In genomic region chr14:49991491-49991890, GRCh38 we compare ENCODE assay signal across 24 cellular contexts.
DNase-seq lines count a peak whose midpoint lies in the region; ATAC-seq and TF ChIP-seq lines count a peak whose summit lies in the region.
"Had no signal": no experiment of that assay in that cellular context is flagged by ENCODE, and none has a peak within 500 bp of the region (broad histone marks: within the 10 kb centered on the region; RNA-seq: fewer than 3 reads in every experiment).

No MANE protein-coding gene starts in this region.

- in situ Hi-C loops in IMR-90 (cut with MboI; ENCODE audit: low sequenced_read_pairs) = no loop called here

- H3K27me3 Mint-ChIP-seq in activated T-helper 2 cell treated with anti-CD3 and anti-CD28 coated beads, Interferon-gamma antibody, Interleukin-2, Interleukin-4, amounts not matched to agents 10 μg/mL and 5 μg/mL and 100 μg/mL, durations not matched to agents 14 hours and 24 hours and 36 hours (ENCODE audit: low read depth) = no peaks in the 10 kb centered on the region
- peaks cover 8% of the 10 kb centered on the region for H3K27me3 Mint-ChIP-seq in neural progenitor cell (ENCODE audit: insufficient read depth, low read depth)
- H3K27me3 Mint-ChIP-seq: activated CD4-positive, alpha-beta T cell treated with anti-CD3 and anti-CD28 coated beads, Interleukin-2, amount 10 ng/mL, durations not matched to agents 7 days and 5 days had no signal

- no peak for TF ChIP-seq RAD21 in IMR-90 (IDR thresholded peaks at IDR 0.05; ENCODE audit: low read length)

- 0 out of 2 replicates have a peak overlapping the region, but pooled peaks have one; percentile 56 for H3K14ac ChIP-seq in IMR-90 (replicated peaks; ENCODE audit: low read depth, low read length)

- peak overlapping the region; percentile 49; the same call in 1 of the 2 replicates for H3K4ac ChIP-seq in IMR-90 (ENCODE audit: low read depth, low read length)

- H3K9me3 Mint-ChIP-seq in activated T-helper 2 cell treated with anti-CD3 and anti-CD28 coated beads, Interferon-gamma antibody, Interleukin-2, Interleukin-4, amounts not matched to agents 10 μg/mL and 5 μg/mL and 100 μg/mL, durations not matched to agents 14 hours and 24 hours and 36 hours = no peaks in the 10 kb centered on the region
- H3K9me3 Mint-ChIP-seq in neural progenitor cell = no peaks in the 10 kb centered on the region
- H3K9me3 Mint-ChIP-seq: activated CD4-positive, alpha-beta T cell treated with anti-CD3 and anti-CD28 coated beads, Interleukin-2, amount 10 ng/mL, durations not matched to agents 7 days and 5 days had no signal

- peak overlapping the region; percentile 45; the same call in 1 of the 2 replicates for H2AK5ac ChIP-seq in IMR-90 (ENCODE audit: low read depth, low read length)

- H4K20me1 ChIP-seq in IMR-90 (ENCODE audit: insufficient read depth, low read length) = no peaks in the 10 kb centered on the region
- no peaks in the 10 kb centered on the region for H4K20me1 ChIP-seq in neural progenitor cell (ENCODE audit: low read depth)

- H4K91ac ChIP-seq in IMR-90 (ENCODE audit: insufficient read depth, low read depth, low read length) = no peak overlapping the region

- intact Hi-C loops in IMR-90 (cut with micrococcal nuclease) = no loop called here
- intact Hi-C loops in activated T-helper 2 cell treated with anti-CD3 and anti-CD28 coated beads, Interferon-gamma antibody, Interleukin-2, Interleukin-4, amounts not matched to agents 10 μg/mL and 5 μg/mL and 100 μg/mL, durations not matched to agents 14 hours and 24 hours and 36 hours (cut with micrococcal nuclease) = no loop called here

- H3K4me3 Mint-ChIP-seq in activated T-helper 2 cell treated with anti-CD3 and anti-CD28 coated beads, Interferon-gamma antibody, Interleukin-2, Interleukin-4, amounts not matched to agents 10 μg/mL and 5 μg/mL and 100 μg/mL, durations not matched to agents 14 hours and 24 hours and 36 hours (ENCODE audit: low read depth) = no peak overlapping the region
- H3K4me3 Mint-ChIP-seq in neural progenitor cell = no peak overlapping the region
- H3K4me3 Mint-ChIP-seq: activated CD4-positive, alpha-beta T cell treated with anti-CD3 and anti-CD28 coated beads, Interleukin-2, amount 10 ng/mL, durations not matched to agents 7 days and 5 days had no signal

- DNase-seq in COLO829 (ENCODE audit: low spot score) (peak; percentile 88), IMR-90 (no peak), neural progenitor cell (ENCODE audit: low spot score) (peak; percentile 46), DMS153 treated with DMSO at 0.1 percent for 48 hours (lab: John Stamatoyannopoulos, UW; ENCODE audit: unreplicated experiment) (no peak), EL (no peak), substantia nigra (lab: John Stamatoyannopoulos, UW) (no peak)
- no peak for DNase-seq in activated T-helper 2 cell treated with anti-CD3 and anti-CD28 coated beads, Interferon-gamma antibody, Interleukin-2, Interleukin-4, amounts not matched to agents 10 μg/mL and 5 μg/mL and 100 μg/mL, durations not matched to agents 14 hours and 24 hours and 36 hours (ENCODE audit: low spot score)
- DNase-seq in effector memory CD4-positive, alpha-beta T cell = no peak
- DNase-seq: activated CD4-positive, alpha-beta T cell treated with anti-CD3 and anti-CD28 coated beads, Interleukin-2, amount 10 ng/mL, durations not matched to agents 7 days and 5 days; activated CD8-positive, alpha-beta memory T cell treated with anti-CD3 and anti-CD28 coated beads, Interleukin-2, amount 50 U/mL, for 48 hours; activated gamma-delta T cell treated with Interleukin-2 at 50 U/mL for 16 hours; brain microvascular endothelial cell; DMS153; effector CD4-positive, alpha-beta T cell; left colon; MG63; NCI-H2081; NCI-H446; ovary; stimulated activated CD4-positive, alpha-beta T cell treated with anti-CD3 and anti-CD28 coated beads, Interleukin-4, amount 100 ng/mL, for 24 hours; stimulated activated naive CD4-positive, alpha-beta T cell treated with Interleukin-2 at 50 U/mL for 16 hours had no signal

- no peaks in the 10 kb centered on the region for H3F3A ChIP-seq in neural progenitor cell (ENCODE audit: low read depth)

- POLR2A ChIA-PET in IMR-90 (lab: Charles Lee; ENCODE audit: unreplicated experiment) = no interaction called here

- H3K9me1 ChIP-seq in IMR-90 (ENCODE audit: insufficient read depth, low read length) = peaks cover 25% of the 10 kb centered on the region

- no TSS peak for BruUV-seq in IMR-90 (replicated peaks; lab: Mats Ljungman, UMichigan)

- H3K27ac Mint-ChIP-seq in activated T-helper 2 cell treated with anti-CD3 and anti-CD28 coated beads, Interferon-gamma antibody, Interleukin-2, Interleukin-4, amounts not matched to agents 10 μg/mL and 5 μg/mL and 100 μg/mL, durations not matched to agents 14 hours and 24 hours and 36 hours = peak overlapping the region; percentile 2
- no peak overlapping the region for H3K27ac Mint-ChIP-seq in neural progenitor cell
- H3K27ac Mint-ChIP-seq: activated CD4-positive, alpha-beta T cell treated with anti-CD3 and anti-CD28 coated beads, Interleukin-2, amount 10 ng/mL, durations not matched to agents 7 days and 5 days had no signal

- CTCF ChIA-PET in IMR-90 (lab: Yijun Ruan, JAX) = no interaction called here

- TF ChIP-seq POLR2A in IMR-90 (IDR thresholded peaks at IDR 0.05; ENCODE audit: low read depth, low read length) = no peak

- H3K18ac ChIP-seq in IMR-90 (ENCODE audit: low read depth, low read length) = no peak overlapping the region

- H3K4me2 ChIP-seq in IMR-90 (ENCODE audit: low read depth, low read length) (no peak overlapping the region), neural progenitor cell (no peak overlapping the region)

- H3K9me3 ChIP-seq in IMR-90 (ENCODE audit: control insufficient read depth, insufficient read depth, low read length) (no peaks in the 10 kb centered on the region), neural progenitor cell (ENCODE audit: low read depth) (no peaks in the 10 kb centered on the region)
- no peaks in the 10 kb centered on the region for H3K9me3 ChIP-seq in effector memory CD4-positive, alpha-beta T cell (ENCODE audit: control insufficient read depth, low read length)
- H3K9me3 ChIP-seq: MG63, ovary, right atrium auricular region, tibial artery had no signal

- H3K79me2 ChIP-seq in neural progenitor cell (ENCODE audit: low read depth) = no peaks in the 10 kb centered on the region

- no peaks in the 10 kb centered on the region for H3K27me3 ChIP-seq in IMR-90 (ENCODE audit: control insufficient read depth, insufficient read depth, low read length)
- H3K27me3 ChIP-seq in neural progenitor cell = no peaks in the 10 kb centered on the region
- H3K27me3 ChIP-seq in effector memory CD4-positive, alpha-beta T cell (replicated peaks; ENCODE audit: control insufficient read depth, insufficient read depth, low read length, poor library complexity, severe bottlenecking) = no peaks in the 10 kb centered on the region
- H3K27me3 ChIP-seq: brain microvascular endothelial cell, MG63, ovary, right atrium auricular region, tibial artery had no signal

- no peak overlapping the region for H2AK9ac ChIP-seq in IMR-90 (replicated peaks; ENCODE audit: low read depth, low read length, poor library complexity)

- TF ChIP-seq CTCF in IMR-90 (conservative IDR thresholded peaks at IDR 0.05; ENCODE audit: low read depth, low read length) = no peak
- TF ChIP-seq CTCF in neural progenitor cell (IDR thresholded peaks at IDR 0.05) = no peak

- peaks cover 0 to 7% of the 10 kb centered on the region in 2 experiments; a peak in 2 of 4 replicates for H3K79me1 ChIP-seq in IMR-90 (ENCODE audit: low read depth in 1 of 2, low read length in 2 of 2)

- no peak overlapping the region for H3K27ac ChIP-seq in IMR-90 (ENCODE audit: insufficient read depth, low read length)
- H3K27ac ChIP-seq in neural progenitor cell = no peak overlapping the region
- H3K27ac ChIP-seq in effector memory CD4-positive, alpha-beta T cell (ENCODE audit: insufficient read depth, low read length, poor library complexity, severe bottlenecking) = no peak overlapping the region
- no peak overlapping the region for H3K27ac ChIP-seq in substantia nigra (ENCODE audit: low read depth, low read length, poor library complexity, severe bottlenecking)
- H3K27ac ChIP-seq: brain microvascular endothelial cell, C4-2B, ovary, tibial artery had no signal

- H3K4me1 ChIP-seq in IMR-90 (ENCODE audit: control insufficient read depth, insufficient read depth, low read length) (peaks cover 28% of the 10 kb centered on the region), neural progenitor cell (peaks cover 9% of the 10 kb centered on the region)
- no peaks in the 10 kb centered on the region for H3K4me1 ChIP-seq in effector memory CD4-positive, alpha-beta T cell (ENCODE audit: control insufficient read depth, insufficient read depth, low read length, poor library complexity, severe bottlenecking)

- H4K8ac ChIP-seq in IMR-90 (ENCODE audit: low read depth in 2 of 2, low read length in 2 of 2) = no peak overlapping the region

- H4K5ac ChIP-seq in IMR-90 (ENCODE audit: low read depth, low read length) = no peak overlapping the region

- dilution Hi-C loops in IMR-90 (cut with HindIII; ENCODE audit: low sequenced_read_pairs, unreplicated experiment) = loop anchor here (25.0 kb wide), 1 partner anchor 129 kb away; the partner anchor contains the start of gene NEMF

- H3K36me3 Mint-ChIP-seq in activated T-helper 2 cell treated with anti-CD3 and anti-CD28 coated beads, Interferon-gamma antibody, Interleukin-2, Interleukin-4, amounts not matched to agents 10 μg/mL and 5 μg/mL and 100 μg/mL, durations not matched to agents 14 hours and 24 hours and 36 hours (ENCODE audit: low read depth) = no peaks in the 10 kb centered on the region
- H3K36me3 Mint-ChIP-seq in neural progenitor cell = no peaks in the 10 kb centered on the region

- H2BK120ac ChIP-seq in IMR-90 (ENCODE audit: low read depth, low read length) = no peak overlapping the region

- H3K9ac ChIP-seq in IMR-90 (ENCODE audit: low read depth, low read length) (no peak overlapping the region), neural progenitor cell (no peak overlapping the region)

- H2BK5ac ChIP-seq in IMR-90 (ENCODE audit: low read depth, low read length, poor library complexity, severe bottlenecking) = no peak overlapping the region

- ATAC-seq in IMR-90 (ENCODE audit: low read depth) = no peak
- ATAC-seq: left colon had no signal

- WGBS in IMR-90 (ENCODE audit: extremely low coverage in 2 of 2, insufficient read length in 1 of 2), 2 experiments = 75% methylated on average over 2 of the region's 4 CpGs; no CpG with 5 or more reads in 1 of the 2 experiments

- H2AFZ ChIP-seq in IMR-90 (replicated peaks; ENCODE audit: low read length, poor library complexity) (no peak overlapping the region), neural progenitor cell (replicated peaks) (peak overlapping the region; percentile 58)

- H2BK15ac ChIP-seq in IMR-90 (ENCODE audit: low read depth, low read length) = peak overlapping the region; percentile 80; the same call in 2 of the 3 replicates

- H3K4me3 ChIP-seq in IMR-90 (ENCODE audit: insufficient read depth, low read depth, low read length) (no peak overlapping the region), neural progenitor cell (no peak overlapping the region)
- no peak overlapping the region for H3K4me3 ChIP-seq in effector memory CD4-positive, alpha-beta T cell (ENCODE audit: insufficient read depth, low read depth, low read length, poor library complexity, severe bottlenecking)
- H3K4me3 ChIP-seq: MG63, ovary, right atrium auricular region, tibial artery had no signal

- H2BK20ac ChIP-seq in IMR-90 (ENCODE audit: low read depth, low read length) = peak overlapping the region; percentile 51; the same call in 1 of the 2 replicates

- H3K56ac ChIP-seq in IMR-90 (ENCODE audit: extremely low read depth, insufficient read depth, low read length) = no peak overlapping the region

- peaks cover 32% of the 10 kb centered on the region for H3K4me1 Mint-ChIP-seq in activated T-helper 2 cell treated with anti-CD3 and anti-CD28 coated beads, Interferon-gamma antibody, Interleukin-2, Interleukin-4, amounts not matched to agents 10 μg/mL and 5 μg/mL and 100 μg/mL, durations not matched to agents 14 hours and 24 hours and 36 hours (ENCODE audit: low read depth)
- peaks cover 26% of the 10 kb centered on the region for H3K4me1 Mint-ChIP-seq in neural progenitor cell

- H3K23ac ChIP-seq in IMR-90 (ENCODE audit: low read depth, low read length) = no peak overlapping the region

- H3K36me3 ChIP-seq in IMR-90 (ENCODE audit: control insufficient read depth, insufficient read depth, low read length) = no peaks in the 10 kb centered on the region
- no peaks in the 10 kb centered on the region for H3K36me3 ChIP-seq in neural progenitor cell
- no peaks in the 10 kb centered on the region for H3K36me3 ChIP-seq in effector memory CD4-positive, alpha-beta T cell (ENCODE audit: control insufficient read depth, insufficient read depth, low read length)
- H3K36me3 ChIP-seq: brain microvascular endothelial cell, MG63, ovary, right atrium auricular region, tibial artery had no signal

Comparison
In these comparisons a context has a peak if more than half of its experiments do, and no peak if none do; other contexts are left out.
1. DNase-seq: peak in COLO829 (single experiment) and neural progenitor cell (single experiment); none in IMR-90 (single experiment), activated T-helper 2 cell treated with anti-CD3 and anti-CD28 coated beads, Interferon-gamma antibody, Interleukin-2, Interleukin-4, amounts not matched to agents 10 μg/mL and 5 μg/mL and 100 μg/mL, durations not matched to agents 14 hours and 24 hours and 36 hours (single experiment), DMS153 treated with DMSO at 0.1 percent for 48 hours (single experiment), effector memory CD4-positive, alpha-beta T cell (0 of 3), EL (single experiment) and substantia nigra (0 of 49).